8 cellular contexts compared by ENCODE assay signal in the genomic region with DNA sequence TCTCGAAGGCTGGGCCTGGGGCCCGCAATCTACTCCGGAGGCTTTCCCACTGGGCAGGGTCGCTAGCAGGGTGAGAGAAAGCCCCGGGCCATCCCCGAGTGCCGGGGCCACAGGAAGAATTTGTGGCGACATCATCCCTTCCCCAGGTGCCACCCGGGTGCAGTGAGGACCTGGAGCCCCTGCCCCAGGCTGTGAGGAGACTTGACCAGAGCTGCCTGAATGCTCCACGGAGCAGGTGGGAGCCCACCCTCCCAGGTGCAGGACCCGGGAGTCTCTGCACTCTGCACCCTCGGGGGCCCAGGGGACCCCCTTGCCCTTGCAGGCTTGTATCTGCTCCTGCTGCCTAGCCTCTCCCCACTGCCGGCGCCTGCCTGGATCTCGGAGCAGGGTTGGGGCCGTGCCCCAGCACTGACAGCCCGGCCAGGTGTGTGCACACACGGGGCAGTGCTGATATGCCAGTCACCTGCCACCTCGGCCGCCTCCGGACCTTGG.
DNase-seq lines count a peak whose midpoint lies in the region; ATAC-seq and TF ChIP-seq lines count a peak whose summit lies in the region.

No MANE protein-coding gene starts in this region.

- H3K4me1 ChIP-seq in endodermal cell (ENCODE audit: control insufficient read depth, insufficient read depth, low read length): peaks cover 4% of the 10 kb centered on the region

- H3K27ac ChIP-seq in endodermal cell (ENCODE audit: low read depth, low read length): no peak overlapping the region

- ATAC-seq in GM19023 (IDR thresholded peaks at IDR 0.05; ENCODE audit: unreplicated experiment): peak; percentile 5
- peak; percentile 12 for ATAC-seq in HG03442 (IDR thresholded peaks at IDR 0.05; ENCODE audit: unreplicated experiment)

- intact Hi-C loops in activated CD4-positive, alpha-beta memory T cell treated with anti-CD3 and anti-CD28 coated beads for 36 hours (cut with micrococcal nuclease): no loop called here

- no peak for TF ChIP-seq CTCF in endodermal cell (conservative IDR thresholded peaks at IDR 0.05)
- no peak for TF ChIP-seq CTCF in progenitor cell of endocrine pancreas (IDR thresholded peaks at IDR 0.05; ENCODE audit: unreplicated experiment)

- no peak for DNase-seq in endodermal cell
- no peak for DNase-seq in progenitor cell of endocrine pancreas (ENCODE audit: low spot score, unreplicated experiment)
- DNase-seq in ACHN: no peak
- no peak for DNase-seq in activated T-cell treated with anti-CD3 and anti-CD28 coated beads, Interleukin-2, amount 50 U/mL, for 24 hours
- no peak for DNase-seq in activated CD4-positive, alpha-beta memory T cell treated with anti-CD3 and anti-CD28 coated beads for 36 hours
- DNase-seq in HUDEP-2 (lab: John Stamatoyannopoulos, UW; ENCODE audit: unreplicated experiment in 76 of 76): no peak

- peaks cover 24% of the 10 kb centered on the region for H3K27me3 ChIP-seq in endodermal cell (ENCODE audit: control insufficient read depth, insufficient read depth, low read length, poor library complexity, severe bottlenecking)

- POLR2A ChIA-PET in activated CD4-positive, alpha-beta memory T cell treated with anti-CD3 and anti-CD28 coated beads for 36 hours (lab: Charles Lee): no interaction called here

- H3K27me3 Mint-ChIP-seq in endodermal cell (ENCODE audit: insufficient read depth) (peaks cover 36% of the 10 kb centered on the region), progenitor cell of endocrine pancreas (peaks cover 27% of the 10 kb centered on the region)
- peaks cover 70% of the 10 kb centered on the region for H3K27me3 Mint-ChIP-seq in activated T-cell treated with anti-CD3 and anti-CD28 coated beads, Interleukin-2, amount 50 U/mL, for 24 hours
- H3K27me3 Mint-ChIP-seq in activated CD4-positive, alpha-beta memory T cell treated with anti-CD3 and anti-CD28 coated beads for 36 hours: peaks cover 38% of the 10 kb centered on the region

- peaks cover 31% of the 10 kb centered on the region for H3K9me3 Mint-ChIP-seq in endodermal cell
- peaks cover 6% of the 10 kb centered on the region for H3K9me3 Mint-ChIP-seq in progenitor cell of endocrine pancreas (ENCODE audit: low read depth)
- H3K9me3 Mint-ChIP-seq in activated T-cell treated with anti-CD3 and anti-CD28 coated beads, Interleukin-2, amount 50 U/mL, for 24 hours: no peaks in the 10 kb centered on the region
- H3K9me3 Mint-ChIP-seq in activated CD4-positive, alpha-beta memory T cell treated with anti-CD3 and anti-CD28 coated beads for 36 hours: peaks cover 2% of the 10 kb centered on the region

- peak overlapping the region; percentile 73 for H3K4me3 ChIP-seq in endodermal cell (ENCODE audit: low read length)

- peaks cover 4% of the 10 kb centered on the region for H3K36me3 Mint-ChIP-seq in endodermal cell (ENCODE audit: low read depth)
- H3K36me3 Mint-ChIP-seq in progenitor cell of endocrine pancreas (ENCODE audit: insufficient read depth): no peaks in the 10 kb centered on the region
- no peaks in the 10 kb centered on the region for H3K36me3 Mint-ChIP-seq in activated T-cell treated with anti-CD3 and anti-CD28 coated beads, Interleukin-2, amount 50 U/mL, for 24 hours (ENCODE audit: low read depth)
- H3K36me3 Mint-ChIP-seq in activated CD4-positive, alpha-beta memory T cell treated with anti-CD3 and anti-CD28 coated beads for 36 hours: peaks cover 2% of the 10 kb centered on the region

- no peak overlapping the region for H3K9ac ChIP-seq in endodermal cell (ENCODE audit: extremely low read depth, low read length, poor library complexity, severe bottlenecking)

- 61 to 65% methylated on average over 7 to 21 of the region's 21 CpGs for WGBS in endodermal cell (ENCODE audit: insufficient coverage in 1 of 2, insufficient read length in 1 of 2), 2 experiments

- no peaks in the 10 kb centered on the region for H3K9me3 ChIP-seq in endodermal cell (ENCODE audit: control insufficient read depth, low read length)

- in situ Hi-C loops in ACHN (cut with HindIII; ENCODE audit: low pct_ligation_motif_present, low pct_unique_long_range_greater_than_20kb, low sequenced_read_pairs): no loop called here

- H3K36me3 ChIP-seq in endodermal cell (ENCODE audit: control insufficient read depth, insufficient read depth, low read length): no peaks in the 10 kb centered on the region

- CTCF ChIA-PET in activated CD4-positive, alpha-beta memory T cell treated with anti-CD3 and anti-CD28 coated beads for 36 hours (lab: Charles Lee): no interaction called here

- peaks cover 3% of the 10 kb centered on the region for H3K4me1 Mint-ChIP-seq in endodermal cell
- H3K4me1 Mint-ChIP-seq in progenitor cell of endocrine pancreas (ENCODE audit: low read depth): peaks cover 11% of the 10 kb centered on the region
- peaks cover 4% of the 10 kb centered on the region for H3K4me1 Mint-ChIP-seq in activated T-cell treated with anti-CD3 and anti-CD28 coated beads, Interleukin-2, amount 50 U/mL, for 24 hours (ENCODE audit: low read depth)
- peaks cover 2% of the 10 kb centered on the region for H3K4me1 Mint-ChIP-seq in activated CD4-positive, alpha-beta memory T cell treated with anti-CD3 and anti-CD28 coated beads for 36 hours (ENCODE audit: low read depth)

- H3K27ac Mint-ChIP-seq in endodermal cell: no peak overlapping the region
- H3K27ac Mint-ChIP-seq in progenitor cell of endocrine pancreas: no peak overlapping the region
- H3K27ac Mint-ChIP-seq in activated T-cell treated with anti-CD3 and anti-CD28 coated beads, Interleukin-2, amount 50 U/mL, for 24 hours: no peak overlapping the region
- no peak overlapping the region for H3K27ac Mint-ChIP-seq in activated CD4-positive, alpha-beta memory T cell treated with anti-CD3 and anti-CD28 coated beads for 36 hours

- H3K4me3 Mint-ChIP-seq in endodermal cell: peak overlapping the region; percentile 53
- peak overlapping the region; percentile 79 for H3K4me3 Mint-ChIP-seq in progenitor cell of endocrine pancreas (ENCODE audit: low read depth)
- H3K4me3 Mint-ChIP-seq in activated T-cell treated with anti-CD3 and anti-CD28 coated beads, Interleukin-2, amount 50 U/mL, for 24 hours: no peak overlapping the region
- no peak overlapping the region for H3K4me3 Mint-ChIP-seq in activated CD4-positive, alpha-beta memory T cell treated with anti-CD3 and anti-CD28 coated beads for 36 hours

Comparison
In these comparisons a context has a peak if more than half of its experiments do, and no peak if none do; other contexts are left out.
1. H3K4me3 Mint-ChIP-seq: peak in endodermal cell (single experiment) and progenitor cell of endocrine pancreas (single experiment); none in activated T-cell treated with anti-CD3 and anti-CD28 coated beads, Interleukin-2, amount 50 U/mL, for 24 hours (single experiment) and activated CD4-positive, alpha-beta memory T cell treated with anti-CD3 and anti-CD28 coated beads for 36 hours (single experiment).